In the genomic region with DNA sequence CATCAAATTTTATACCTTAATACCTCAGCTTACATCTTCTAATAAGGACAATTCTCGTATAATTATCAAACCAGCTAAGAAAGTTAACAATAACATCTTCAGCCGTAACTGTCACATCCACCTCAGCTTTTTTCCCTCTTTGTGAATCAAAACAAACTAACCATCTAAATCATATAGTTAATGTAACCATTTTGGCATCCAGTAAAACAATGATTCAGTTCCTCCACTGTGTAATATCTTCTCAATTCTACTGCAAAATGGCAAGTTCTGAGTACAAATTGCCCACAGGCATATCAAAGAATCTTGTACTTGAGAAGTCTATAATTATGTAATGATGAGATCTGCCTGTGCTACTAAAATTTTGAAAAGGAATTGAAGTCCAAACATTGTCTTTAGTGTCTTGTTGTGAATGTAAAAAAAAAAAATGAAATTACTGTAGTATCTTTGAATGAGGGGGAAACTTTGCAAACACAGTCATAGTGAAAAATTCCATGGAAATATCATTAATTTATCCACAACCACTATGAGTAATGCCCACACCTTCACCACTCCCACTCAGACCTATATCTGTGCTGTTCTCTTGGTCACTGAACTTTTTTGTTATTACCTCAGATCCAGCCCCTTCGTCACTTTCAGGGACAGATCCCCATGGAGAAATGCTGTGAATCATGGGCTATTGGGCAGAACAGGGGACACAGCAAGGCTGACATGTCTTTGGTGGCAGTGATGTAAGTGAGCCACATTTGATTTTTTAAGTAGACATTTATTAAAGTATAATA, we compare ENCODE assay signal across 13 cellular contexts.
"Had no signal": no experiment of that assay in that cellular context is flagged by ENCODE, and none has a peak within 500 bp of the region (broad histone marks: within the 10 kb centered on the region; RNA-seq: fewer than 3 reads in every experiment).

No MANE protein-coding gene starts in this region.

- ATAC-seq: effector memory CD8-positive, alpha-beta T cell; foreskin keratinocyte; left lung; sciatic nerve had no signal

- DNase-seq: activated CD4-positive, alpha-beta T cell treated with anti-CD3 and anti-CD28 coated beads for 1 hour; activated naive CD4-positive, alpha-beta T cell treated with Interleukin-2 at 50 U/mL for 16 hours; effector memory CD8-positive, alpha-beta T cell; left lung; mesenchymal stem cell; nephron progenitor cell; spleen; stimulated activated CD4-positive, alpha-beta T cell treated with anti-CD3 and anti-CD28 coated beads, Interleukin-2, amount 100 ng/mL, for 24 hours; stimulated activated naive CD4-positive, alpha-beta T cell treated with Interleukin-2 at 50 U/mL for 16 hours; upper lobe of left lung had no signal

- H3K4me3 Mint-ChIP-seq: central memory CD8-positive, alpha-beta T cell; effector memory CD8-positive, alpha-beta T cell; nephron progenitor cell had no signal

- H3K27ac Mint-ChIP-seq: effector memory CD8-positive, alpha-beta T cell; nephron progenitor cell had no signal

- H3K27me3 Mint-ChIP-seq: central memory CD8-positive, alpha-beta T cell; effector memory CD8-positive, alpha-beta T cell had no signal

- H3K9me3 Mint-ChIP-seq: central memory CD8-positive, alpha-beta T cell; nephron progenitor cell had no signal

- H3K4me1 Mint-ChIP-seq: central memory CD8-positive, alpha-beta T cell had no signal
